In the genomic region with DNA sequence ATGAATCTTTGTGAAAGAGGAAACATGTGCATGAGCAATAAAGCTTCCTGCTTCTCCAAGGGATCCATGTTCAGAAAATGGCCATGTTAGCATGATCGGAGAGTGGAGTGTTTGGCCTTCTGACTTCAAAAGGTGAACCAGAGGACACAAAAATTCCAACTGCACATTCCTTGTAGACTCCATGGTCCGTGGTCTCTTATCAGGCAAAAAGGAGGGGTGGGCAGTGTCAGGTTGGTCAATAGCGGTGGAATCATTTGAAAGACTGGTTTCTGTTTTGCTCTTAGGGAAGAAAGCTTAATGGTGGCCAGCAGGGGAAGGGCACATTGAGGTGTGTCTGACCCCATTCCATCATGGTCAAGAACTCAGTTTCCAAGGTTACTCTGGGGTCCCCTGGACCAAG, we compare ENCODE assay signal across 15 cellular contexts.
A peak's percentile ranks its signal among the peaks of the same experiment; 100 is the strongest.
DNase-seq lines count a peak whose midpoint lies in the region; ATAC-seq and TF ChIP-seq lines count a peak whose summit lies in the region.
"Had no signal": no experiment of that assay in that cellular context is flagged by ENCODE, and none has a peak within 500 bp of the region (broad histone marks: within the 10 kb centered on the region; RNA-seq: fewer than 3 reads in every experiment).

No MANE protein-coding gene starts in this region.

- ATAC-seq in T-helper 17 cell, result no peak
- no peak for ATAC-seq in foreskin keratinocyte
- ATAC-seq in HG03520 (IDR thresholded peaks at IDR 0.05; ENCODE audit: unreplicated experiment), result no peak

- H4K20me1 ChIP-seq in GM23248 (ENCODE audit: insufficient read depth) (no peaks in the 10 kb centered on the region), MM.1S (ENCODE audit: insufficient read depth, low read length) (no peaks in the 10 kb centered on the region)

- TF ChIP-seq CTCF in foreskin keratinocyte (conservative IDR thresholded peaks at IDR 0.05) (no peak), MM.1S (IDR thresholded peaks at IDR 0.05; ENCODE audit: low read length) (no peak)

- H2AFZ ChIP-seq in ACC112 (ENCODE audit: low read length, unreplicated experiment) (peak overlapping the region; percentile 58), GM23248 (peak overlapping the region; percentile 17; the same call in 1 of the 2 replicates), MM.1S (ENCODE audit: low read length) (no peak overlapping the region)
- H2AFZ ChIP-seq: PC-9 had no signal

- H3K36me3 ChIP-seq in ACC112 (ENCODE audit: insufficient read depth, low read length), result no peaks in the 10 kb centered on the region
- H3K36me3 ChIP-seq in GM23248 (ENCODE audit: low read depth), result no peaks in the 10 kb centered on the region
- no peaks in the 10 kb centered on the region for H3K36me3 ChIP-seq in MM.1S (replicated peaks; ENCODE audit: insufficient read depth, low read length)

- DNase-seq in GM23248 (no peak), T-helper 17 cell (no peak), foreskin keratinocyte (no peak), NCI-H226 (no peak), MM.1S (no peak), occipital lobe (lab: John Stamatoyannopoulos, UW) (no peak)
- DNase-seq: AML-193; CD4-positive, alpha-beta memory T cell; GOT3; NCI-H1092; NCI-H1694 treated with DMSO at 0.1 percent for 48 hours; NCI-H446; PC-9 had no signal

- H3K4me1 Mint-ChIP-seq in T-helper 17 cell, result no peaks in the 10 kb centered on the region
- H3K4me1 Mint-ChIP-seq: CD4-positive, alpha-beta memory T cell had no signal

- no peak overlapping the region for H3K4me2 ChIP-seq in GM23248 (ENCODE audit: unreplicated experiment)
- H3K4me2 ChIP-seq in MM.1S (ENCODE audit: low read depth, low read length), result no peak overlapping the region
- H3K4me2 ChIP-seq: PC-9 had no signal

- in situ Hi-C loops in GM23248 (cut with MboI), result no loop called here

- 72 to 73% methylated on average over 3 of the region's 3 CpGs for WGBS in GM23248 (ENCODE audit: low coverage in 1 of 2, low lambda C conversion rate in 2 of 2, missing lambda C conversion rate in 2 of 2), 2 experiments

- H3K4me1 ChIP-seq in ACC112 (ENCODE audit: control insufficient read depth, insufficient read depth, low read length, unreplicated experiment), result peaks cover 3% of the 10 kb centered on the region
- peaks cover 19% of the 10 kb centered on the region for H3K4me1 ChIP-seq in GM23248 (ENCODE audit: insufficient read depth)
- no peaks in the 10 kb centered on the region for H3K4me1 ChIP-seq in foreskin keratinocyte
- peaks cover 7% of the 10 kb centered on the region for H3K4me1 ChIP-seq in MM.1S (ENCODE audit: low read length)

- H3K9me2 ChIP-seq in GM23248 (ENCODE audit: insufficient read depth) (no peaks in the 10 kb centered on the region), MM.1S (replicated peaks; ENCODE audit: insufficient read depth, low read length) (no peaks in the 10 kb centered on the region)

- no peak overlapping the region for H3K9ac ChIP-seq in GM23248
- H3K9ac ChIP-seq in MM.1S (ENCODE audit: low read length), result no peak overlapping the region

- no peak overlapping the region for H3K4me3 Mint-ChIP-seq in T-helper 17 cell
- H3K4me3 Mint-ChIP-seq: CD4-positive, alpha-beta memory T cell had no signal

- H3K27me3 ChIP-seq in ACC112 (ENCODE audit: insufficient read depth, low read length), result no peaks in the 10 kb centered on the region
- no peaks in the 10 kb centered on the region for H3K27me3 ChIP-seq in GM23248 (replicated peaks; ENCODE audit: insufficient read depth)
- H3K27me3 ChIP-seq in foreskin keratinocyte, result no peaks in the 10 kb centered on the region
- no peaks in the 10 kb centered on the region for H3K27me3 ChIP-seq in MM.1S (replicated peaks; ENCODE audit: insufficient read depth, low read length)

- H3K9me3 ChIP-seq in GM23248 (ENCODE audit: low read depth), result no peaks in the 10 kb centered on the region
- no peaks in the 10 kb centered on the region for H3K9me3 ChIP-seq in T-helper 17 cell (ENCODE audit: control insufficient read depth, low read length, poor library complexity, severe bottlenecking)
- H3K9me3 ChIP-seq in MM.1S (replicated peaks; ENCODE audit: insufficient read depth, low read length), result no peaks in the 10 kb centered on the region

- peak overlapping the region; percentile 29 for H3K27ac Mint-ChIP-seq in T-helper 17 cell
- H3K27ac Mint-ChIP-seq: CD4-positive, alpha-beta memory T cell had no signal

- peaks cover 7% of the 10 kb centered on the region for H3K27me3 Mint-ChIP-seq in T-helper 17 cell
- H3K27me3 Mint-ChIP-seq: CD4-positive, alpha-beta memory T cell had no signal

- H3F3A ChIP-seq in GM23248 (ENCODE audit: insufficient read depth) (peaks cover 12% of the 10 kb centered on the region; the same call in 1 of the 2 replicates), MM.1S (ENCODE audit: insufficient read depth, low read length) (peaks cover 3% of the 10 kb centered on the region; the same call in 1 of the 2 replicates)

- H3K79me2 ChIP-seq in ACC112 (ENCODE audit: control insufficient read depth, insufficient read depth, low read length, unreplicated experiment) (no peaks in the 10 kb centered on the region), GM23248 (ENCODE audit: insufficient read depth) (no peaks in the 10 kb centered on the region), MM.1S (ENCODE audit: low read length) (no peaks in the 10 kb centered on the region)

- no peaks in the 10 kb centered on the region for H3K36me3 Mint-ChIP-seq in T-helper 17 cell (ENCODE audit: low read depth)
- H3K36me3 Mint-ChIP-seq: CD4-positive, alpha-beta memory T cell had no signal

- H3K4me3 ChIP-seq in ACC112 (ENCODE audit: low read depth, low read length) (no peak overlapping the region), GM23248 (no peak overlapping the region), MM.1S (ENCODE audit: low read length) (no peak overlapping the region)
- H3K4me3 ChIP-seq: PC-9 had no signal

- H3K27ac ChIP-seq in ACC112 (ENCODE audit: low read depth, low read length) (no peak overlapping the region), GM23248 (no peak overlapping the region), foreskin keratinocyte (peak overlapping the region; percentile 4), MM.1S (ENCODE audit: low read length) (no peak overlapping the region)
- H3K27ac ChIP-seq: PC-9 had no signal
